In the genomic region with DNA sequence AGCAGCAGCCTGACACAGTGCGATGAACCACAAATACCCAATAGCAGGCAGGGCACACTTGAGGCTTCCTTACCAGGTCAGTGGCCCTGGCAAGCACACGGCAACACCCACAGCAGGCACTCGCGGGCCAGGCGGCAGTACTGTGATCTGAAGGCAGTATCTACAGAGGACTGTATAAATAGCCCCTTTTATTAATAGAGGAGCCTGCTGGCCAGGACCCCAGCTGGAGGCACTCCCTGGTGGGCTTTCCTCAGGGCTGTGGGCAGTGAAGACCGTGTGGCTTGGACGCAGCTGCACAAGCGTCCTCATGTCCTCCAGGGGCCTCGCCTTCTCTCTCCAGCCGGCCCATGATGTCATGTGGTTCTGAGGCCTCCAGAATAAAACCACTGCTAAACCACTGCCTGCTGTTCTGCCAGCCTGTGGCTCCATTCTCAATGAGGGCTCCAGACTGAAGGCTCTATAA, we compare ENCODE assay signal across 13 cellular contexts. TPM values are rescaled to one million over a fixed set of nuclear protein-coding genes. Genes with fewer than 3 reads are reported as not detected.
A peak's percentile ranks its signal among the peaks of the same experiment; 100 is the strongest.
DNase-seq lines count a peak whose midpoint lies in the region; ATAC-seq, FAIRE-seq and TF ChIP-seq lines count a peak whose summit lies in the region.
"Had no signal": no experiment of that assay in that cellular context is flagged by ENCODE, and none has a peak within 500 bp of the region (broad histone marks: within the 10 kb centered on the region; RNA-seq: fewer than 3 reads in every experiment).

No MANE protein-coding gene starts in this region.

- POLR2A ChIA-PET in CD8-positive, alpha-beta memory T cell (lab: Charles Lee), result no interaction called here

- no peak for ATAC-seq in GM19351 (IDR thresholded peaks at IDR 0.05; ENCODE audit: unreplicated experiment)
- ATAC-seq in HG03571 (IDR thresholded peaks at IDR 0.05; ENCODE audit: unreplicated experiment), result no peak

- no peak overlapping the region for H2AFZ ChIP-seq in astrocyte (ENCODE audit: low read depth, low read length)

- no peaks in the 10 kb centered on the region for H4K20me1 ChIP-seq in astrocyte (ENCODE audit: insufficient read depth, low read length)

- intact Hi-C loops in left ventricle myocardium inferior (cut with micrococcal nuclease), result no loop called here
- intact Hi-C loops in posterior cingulate gyrus (cut with DNase I), result no loop called here

- H3K4me3 Mint-ChIP-seq in CD8-positive, alpha-beta memory T cell, result peak overlapping the region in 4 of 7 donors; percentile 3 to 56 (median 46)
- H3K4me3 Mint-ChIP-seq in astrocyte (ENCODE audit: unreplicated experiment), result no peak overlapping the region
- H3K4me3 Mint-ChIP-seq: activated naive CD4-positive, alpha-beta T cell treated with anti-CD3 and anti-CD28 coated beads, Interleukin-2, amount 50 U/mL, for 24 hours had no signal

- peaks cover 4 to 75% (median 8%) of the 10 kb centered on the region in 3 donors for H3K36me3 Mint-ChIP-seq in CD8-positive, alpha-beta memory T cell
- H3K36me3 Mint-ChIP-seq in astrocyte (ENCODE audit: low read depth, unreplicated experiment), result peaks cover 14% of the 10 kb centered on the region

- H3K27ac ChIP-seq in CD8-positive, alpha-beta memory T cell (ENCODE audit: low read depth, low read length), result no peak overlapping the region
- no peak overlapping the region for H3K27ac ChIP-seq in astrocyte (ENCODE audit: low read depth, low read length)
- H3K27ac ChIP-seq in left ventricle myocardium inferior (replicated peaks), result peak overlapping the region; percentile 82
- H3K27ac ChIP-seq: thyroid gland had no signal

- no peaks in the 10 kb centered on the region for H3K9me3 ChIP-seq in CD8-positive, alpha-beta memory T cell (ENCODE audit: low read length)
- H3K9me3 ChIP-seq in astrocyte (ENCODE audit: insufficient read depth, low read depth, low read length) (no peaks in the 10 kb centered on the region), left ventricle myocardium inferior (replicated peaks) (no peaks in the 10 kb centered on the region)
- H3K9me3 ChIP-seq: thyroid gland had no signal

- peak overlapping the region in 4 of 8 donors; percentile 46 to 59 (median 54) for H3K27ac Mint-ChIP-seq in CD8-positive, alpha-beta memory T cell
- peak overlapping the region; percentile 78 for H3K27ac Mint-ChIP-seq in astrocyte (ENCODE audit: unreplicated experiment)

- peaks cover 25 to 41% (median 33%) of the 10 kb centered on the region in 3 donors for H3K4me1 Mint-ChIP-seq in CD8-positive, alpha-beta memory T cell
- H3K4me1 Mint-ChIP-seq in astrocyte (ENCODE audit: low read depth, unreplicated experiment), result peaks cover 20% of the 10 kb centered on the region

- H3K9me3 Mint-ChIP-seq in CD8-positive, alpha-beta memory T cell, result no peaks in the 10 kb centered on the region
- no peaks in the 10 kb centered on the region for H3K9me3 Mint-ChIP-seq in astrocyte (ENCODE audit: unreplicated experiment)
- H3K9me3 Mint-ChIP-seq: activated naive CD4-positive, alpha-beta T cell treated with anti-CD3 and anti-CD28 coated beads, Interleukin-2, amount 50 U/mL, for 24 hours had no signal

- no peak for TF ChIP-seq CTCF in astrocyte (IDR thresholded peaks at IDR 0.05; ENCODE audit: insufficient read depth, low read depth, low read length)
- TF ChIP-seq CTCF in left ventricle myocardium inferior (IDR thresholded peaks at IDR 0.05; ENCODE audit: borderline replicate concordance), result no peak

- no peaks in the 10 kb centered on the region for H3K36me3 ChIP-seq in CD8-positive, alpha-beta memory T cell (ENCODE audit: insufficient read depth, low read length)
- no peaks in the 10 kb centered on the region for H3K36me3 ChIP-seq in astrocyte (ENCODE audit: insufficient read depth, low read length)
- peaks cover 5% of the 10 kb centered on the region for H3K36me3 ChIP-seq in left ventricle myocardium inferior
- H3K36me3 ChIP-seq: thyroid gland had no signal

- H3K27me3 Mint-ChIP-seq in CD8-positive, alpha-beta memory T cell, result no peaks in the 10 kb centered on the region
- H3K27me3 Mint-ChIP-seq in astrocyte (ENCODE audit: low read depth, unreplicated experiment), result no peaks in the 10 kb centered on the region
- H3K27me3 Mint-ChIP-seq: activated naive CD4-positive, alpha-beta T cell treated with anti-CD3 and anti-CD28 coated beads, Interleukin-2, amount 50 U/mL, for 24 hours had no signal

- no peak overlapping the region for H3K4me2 ChIP-seq in astrocyte (ENCODE audit: low read length)

- no peak overlapping the region for H3K4me3 ChIP-seq in CD8-positive, alpha-beta memory T cell (ENCODE audit: low read length)
- H3K4me3 ChIP-seq in astrocyte (ENCODE audit: insufficient read depth, low read depth, low read length), result no peak overlapping the region
- H3K4me3 ChIP-seq in left ventricle myocardium inferior, result no peak overlapping the region
- H3K4me3 ChIP-seq: thyroid gland had no signal

- peak in 2 of 5 donors; percentile 3 to 28 for DNase-seq in CD8-positive, alpha-beta memory T cell
- DNase-seq in astrocyte (ENCODE audit: low read depth) (no peak), left ventricle myocardium inferior (peak; percentile 52), posterior cingulate gyrus (peak in 8 of 10 donors; percentile 28 to 93 (median 48)), dedifferentiated amniotic fluid mesenchymal stem cell (ENCODE audit: extremely low spot score) (no peak), GF-D8 (lab: John Stamatoyannopoulos, UW) (no peak)
- DNase-seq: activated CD4-positive, alpha-beta T cell treated with anti-CD3 and anti-CD28 coated beads for 48 hours; NCI-H774; stimulated activated CD4-positive, alpha-beta T cell treated with anti-CD3 and anti-CD28 coated beads, Interleukin-4, amount 100 ng/mL, for 4 hours had no signal

- H3K4me1 ChIP-seq in CD8-positive, alpha-beta memory T cell (ENCODE audit: insufficient read depth, low read length), result no peaks in the 10 kb centered on the region
- no peaks in the 10 kb centered on the region for H3K4me1 ChIP-seq in astrocyte (ENCODE audit: insufficient read depth, low read length)
- H3K4me1 ChIP-seq in left ventricle myocardium inferior, result peaks cover 93% of the 10 kb centered on the region

- no peak for FAIRE-seq in astrocyte (lab: Jason Lieb, UNC)

- H3K9ac ChIP-seq in astrocyte (ENCODE audit: low read length), result no peak overlapping the region

- peaks cover 3% of the 10 kb centered on the region for H3K79me2 ChIP-seq in astrocyte (ENCODE audit: insufficient read depth, low read length)

- no peaks in the 10 kb centered on the region for H3K27me3 ChIP-seq in CD8-positive, alpha-beta memory T cell (ENCODE audit: insufficient read depth, low read length, poor library complexity, severe bottlenecking)
- H3K27me3 ChIP-seq in astrocyte (ENCODE audit: insufficient read depth, low read length) (no peaks in the 10 kb centered on the region), left ventricle myocardium inferior (ENCODE audit: low read depth) (no peaks in the 10 kb centered on the region)
- H3K27me3 ChIP-seq: thyroid gland had no signal

- CTCF ChIA-PET in CD8-positive, alpha-beta memory T cell (lab: Charles Lee), result no interaction called here

RNA-seq across cellular contexts. Expression of a gene that starts 44.1 kb away (rescaled TPM):
- 10 to 100 TPM; 37.9 to 38.2 TPM for total RNA-seq in CD8-positive, alpha-beta memory T cell
- polyA plus RNA-seq in CD8-positive, alpha-beta memory T cell, result 47.9 TPM
- total RNA-seq in astrocyte (39.7 and 45.3 TPM in 2 replicates), left ventricle myocardium inferior (137 TPM)

Comparison
In these comparisons a context has a peak if more than half of its experiments do, and no peak if none do; other contexts are left out.
1. DNase-seq: peak in left ventricle myocardium inferior (single experiment) and posterior cingulate gyrus (8 of 10); none in astrocyte (single experiment), dedifferentiated amniotic fluid mesenchymal stem cell (single experiment) and GF-D8 (single experiment).